In the genomic region with DNA sequence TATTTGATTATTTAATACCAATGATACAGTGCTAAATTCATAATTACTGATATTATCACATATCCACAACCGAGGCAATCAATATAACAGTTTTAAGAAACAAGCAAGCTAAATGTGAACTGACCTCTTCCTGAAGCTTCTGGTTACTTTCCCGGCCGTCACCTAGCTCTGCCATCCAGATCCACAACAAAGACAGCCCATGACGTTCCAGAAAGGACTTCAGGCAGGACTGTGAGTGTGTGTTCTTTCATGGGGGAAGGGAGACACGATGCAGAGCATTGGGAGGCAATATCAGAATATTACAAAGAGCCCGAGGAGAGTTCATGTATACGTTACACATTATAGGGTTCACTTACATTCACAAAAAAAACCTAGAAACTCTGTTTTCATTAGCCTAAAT, we compare ENCODE assay signal across 15 cellular contexts.
DNase-seq lines count a peak whose midpoint lies in the region; ATAC-seq and TF ChIP-seq lines count a peak whose summit lies in the region.
"Had no signal": no experiment of that assay in that cellular context is flagged by ENCODE, and none has a peak within 500 bp of the region (broad histone marks: within the 10 kb centered on the region; RNA-seq: fewer than 3 reads in every experiment).

No MANE protein-coding gene starts in this region.

- H3K27ac ChIP-seq in CD4-positive, alpha-beta T cell (ENCODE audit: low read depth, low read length): no peak overlapping the region

- no peak overlapping the region for H3K4me3 Mint-ChIP-seq in CD4-positive, alpha-beta T cell
- H3K4me3 Mint-ChIP-seq in WTC11 (no peak overlapping the region), nephron progenitor cell (no peak overlapping the region)
- no peak overlapping the region for H3K4me3 Mint-ChIP-seq in activated CD4-positive, alpha-beta memory T cell treated with anti-CD3 and anti-CD28 coated beads for 36 hours
- H3K4me3 Mint-ChIP-seq: B cell; CD4-positive, alpha-beta memory T cell; IgD-negative memory B cell had no signal

- CTCF ChIA-PET in CD4-positive, alpha-beta T cell (lab: Charles Lee): no interaction called here
- CTCF ChIA-PET in WTC11 (lab: Charles Lee): no interaction called here
- CTCF ChIA-PET in activated CD4-positive, alpha-beta memory T cell treated with anti-CD3 and anti-CD28 coated beads for 36 hours (lab: Charles Lee): no interaction called here

- no peaks in the 10 kb centered on the region for H3K27me3 Mint-ChIP-seq in CD4-positive, alpha-beta T cell
- H3K27me3 Mint-ChIP-seq in WTC11 (ENCODE audit: low read depth): no peaks in the 10 kb centered on the region
- H3K27me3 Mint-ChIP-seq in nephron progenitor cell (ENCODE audit: low read depth, poor library complexity): no peaks in the 10 kb centered on the region
- H3K27me3 Mint-ChIP-seq in activated CD4-positive, alpha-beta memory T cell treated with anti-CD3 and anti-CD28 coated beads for 36 hours: no peaks in the 10 kb centered on the region
- H3K27me3 Mint-ChIP-seq: B cell; CD4-positive, alpha-beta memory T cell; IgD-negative memory B cell had no signal

- no peak for ATAC-seq in CD4-positive, alpha-beta T cell (ENCODE audit: poor library complexity)
- ATAC-seq in WTC11: no peak

- no peak for DNase-seq in CD4-positive, alpha-beta T cell
- DNase-seq in WTC11 (ENCODE audit: low spot score): no peak
- DNase-seq in medulla oblongata (ENCODE audit: extremely low spot score): peak; percentile 61
- no peak for DNase-seq in nephron progenitor cell
- no peak for DNase-seq in activated CD4-positive, alpha-beta memory T cell treated with anti-CD3 and anti-CD28 coated beads for 36 hours
- DNase-seq in activated effector memory CD4-positive, alpha-beta T cell treated with Interleukin-2 at 50 U/mL for 16 hours: no peak
- DNase-seq in Ammon's horn (ENCODE audit: low spot score): no peak
- DNase-seq: ACHN; CD4-positive, alpha-beta memory T cell; COR-L47; DND-41; GDM1 had no signal

- H3K9me3 Mint-ChIP-seq in CD4-positive, alpha-beta T cell: no peaks in the 10 kb centered on the region
- H3K9me3 Mint-ChIP-seq in WTC11 (no peaks in the 10 kb centered on the region), nephron progenitor cell (no peaks in the 10 kb centered on the region)
- H3K9me3 Mint-ChIP-seq in activated CD4-positive, alpha-beta memory T cell treated with anti-CD3 and anti-CD28 coated beads for 36 hours: no peaks in the 10 kb centered on the region
- H3K9me3 Mint-ChIP-seq: CD4-positive, alpha-beta memory T cell; IgD-negative memory B cell had no signal

- H3K27ac Mint-ChIP-seq in CD4-positive, alpha-beta T cell: peak overlapping the region; percentile 27
- H3K27ac Mint-ChIP-seq in WTC11 (peak overlapping the region; percentile 64; the same call in 1 of the 2 replicates), nephron progenitor cell (peak overlapping the region; percentile 87)
- H3K27ac Mint-ChIP-seq in activated CD4-positive, alpha-beta memory T cell treated with anti-CD3 and anti-CD28 coated beads for 36 hours: no peak overlapping the region
- H3K27ac Mint-ChIP-seq: B cell had no signal

- intact Hi-C loops in CD4-positive, alpha-beta T cell (cut with DNase I, micrococcal nuclease): loop anchor here in 1 of 2 experiments (10.0 kb wide), 1 partner anchor 239 kb away; no protein-coding TSS in a partner anchor
- intact Hi-C loops in activated CD4-positive, alpha-beta memory T cell treated with anti-CD3 and anti-CD28 coated beads for 36 hours (cut with micrococcal nuclease): no loop called here

- peaks cover 94% of the 10 kb centered on the region for H3K36me3 Mint-ChIP-seq in CD4-positive, alpha-beta T cell (ENCODE audit: low read depth)
- peaks cover 24% of the 10 kb centered on the region for H3K36me3 Mint-ChIP-seq in WTC11
- H3K36me3 Mint-ChIP-seq in nephron progenitor cell (ENCODE audit: low read depth): peaks cover 65% of the 10 kb centered on the region
- peaks cover 40% of the 10 kb centered on the region for H3K36me3 Mint-ChIP-seq in activated CD4-positive, alpha-beta memory T cell treated with anti-CD3 and anti-CD28 coated beads for 36 hours

- H3K4me1 Mint-ChIP-seq in CD4-positive, alpha-beta T cell (ENCODE audit: low read depth): peaks cover 24% of the 10 kb centered on the region
- H3K4me1 Mint-ChIP-seq in WTC11: no peaks in the 10 kb centered on the region
- no peaks in the 10 kb centered on the region for H3K4me1 Mint-ChIP-seq in nephron progenitor cell
- peaks cover 19% of the 10 kb centered on the region for H3K4me1 Mint-ChIP-seq in activated CD4-positive, alpha-beta memory T cell treated with anti-CD3 and anti-CD28 coated beads for 36 hours (ENCODE audit: low read depth)

- TF ChIP-seq CTCF in CD4-positive, alpha-beta T cell (IDR thresholded peaks at IDR 0.05): no peak
- no peak for TF ChIP-seq CTCF in WTC11 (IDR thresholded peaks at IDR 0.05)
- no peak for TF ChIP-seq CTCF in nephron progenitor cell (IDR thresholded peaks at IDR 0.05)

- H3K9me3 ChIP-seq in CD4-positive, alpha-beta T cell (ENCODE audit: control insufficient read depth, low read length): no peaks in the 10 kb centered on the region
- H3K9me3 ChIP-seq: HAP-1 had no signal

- POLR2A ChIA-PET in CD4-positive, alpha-beta T cell (lab: Charles Lee): interaction anchor here (0.7 kb wide), 1 partner anchor 78 kb away, joined by 3 read pairs; a partner anchor contains a TSS
- POLR2A ChIA-PET in WTC11 (lab: Charles Lee): no interaction called here
- POLR2A ChIA-PET in activated CD4-positive, alpha-beta memory T cell treated with anti-CD3 and anti-CD28 coated beads for 36 hours (lab: Charles Lee): no interaction called here

- no peaks in the 10 kb centered on the region for H3K27me3 ChIP-seq in CD4-positive, alpha-beta T cell (ENCODE audit: control insufficient read depth, insufficient read depth, low read length)

TF ChIP-seq in WTC11, 78 proteins besides CTCF, POLR2A, EP300 and RAD21:
- TF ChIP-seq, protein P1, sequence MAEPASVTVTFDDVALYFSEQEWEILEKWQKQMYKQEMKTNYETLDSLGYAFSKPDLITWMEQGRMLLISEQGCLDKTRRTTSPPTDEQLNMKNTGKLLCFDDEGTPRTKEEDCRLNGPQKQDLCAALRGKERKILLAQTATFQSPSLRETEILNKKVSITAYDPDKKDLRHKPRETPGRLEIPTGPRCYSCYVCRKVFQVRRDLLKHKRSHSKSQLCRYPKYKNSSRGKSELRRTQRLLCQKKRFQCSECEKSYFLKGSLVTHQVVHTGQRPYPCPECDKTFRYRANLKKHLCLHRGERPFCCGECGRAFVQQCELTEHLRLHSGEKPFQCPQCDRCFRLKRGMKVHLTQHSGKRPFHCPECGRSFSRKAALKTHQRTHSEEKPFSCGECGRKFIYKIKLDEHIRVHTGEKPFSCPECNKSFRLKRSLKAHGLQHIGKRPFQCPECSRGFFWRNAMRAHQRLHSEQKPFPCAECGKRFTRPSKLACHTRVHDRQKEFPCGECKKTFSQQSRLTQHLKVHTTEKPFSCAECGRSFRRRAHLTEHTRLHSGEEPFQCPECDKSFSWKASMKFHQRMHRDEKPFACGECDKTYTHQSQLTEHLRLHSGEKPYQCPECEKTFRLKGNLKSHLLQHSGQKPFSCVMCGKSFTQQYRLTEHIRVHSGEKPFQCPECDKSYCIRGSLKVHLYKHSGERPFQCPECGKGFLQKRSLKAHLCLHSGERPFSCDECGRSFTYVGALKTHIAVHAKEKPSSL (CRISPR knock-in tag; conservative IDR thresholded peaks at IDR 0.05): no peak
- TF ChIP-seq TP53 (CRISPR knock-in tag; IDR thresholded peaks at IDR 0.05) (no peak), ZNF121 (CRISPR knock-in tag; IDR thresholded peaks at IDR 0.05) (no peak), GTF2I (CRISPR knock-in tag; conservative IDR thresholded peaks at IDR 0.05) (no peak), CREM (CRISPR knock-in tag; IDR thresholded peaks at IDR 0.05) (no peak), NFYB (CRISPR knock-in tag; conservative IDR thresholded peaks at IDR 0.05; ENCODE audit: low read depth) (no peak), FOXP1 (CRISPR knock-in tag; IDR thresholded peaks at IDR 0.05; ENCODE audit: borderline replicate concordance) (no peak), ZNF671 (CRISPR knock-in tag; IDR thresholded peaks at IDR 0.05) (no peak), ZBTB21 (CRISPR knock-in tag; IDR thresholded peaks at IDR 0.05; ENCODE audit: borderline replicate concordance) (no peak), FOXJ3 (CRISPR knock-in tag; IDR thresholded peaks at IDR 0.05; ENCODE audit: borderline replicate concordance) (no peak), ZNF263 (CRISPR knock-in tag; IDR thresholded peaks at IDR 0.05; ENCODE audit: low read depth) (no peak), KAT7 (CRISPR knock-in tag; IDR thresholded peaks at IDR 0.05; ENCODE audit: borderline replicate concordance) (no peak), ZNF396 (CRISPR knock-in tag; IDR thresholded peaks at IDR 0.05; ENCODE audit: borderline replicate concordance) (no peak), TEAD1 (CRISPR knock-in tag; IDR thresholded peaks at IDR 0.05) (no peak), ZNF138 (CRISPR knock-in tag; conservative IDR thresholded peaks at IDR 0.05) (no peak)
- TF ChIP-seq, protein P2, sequence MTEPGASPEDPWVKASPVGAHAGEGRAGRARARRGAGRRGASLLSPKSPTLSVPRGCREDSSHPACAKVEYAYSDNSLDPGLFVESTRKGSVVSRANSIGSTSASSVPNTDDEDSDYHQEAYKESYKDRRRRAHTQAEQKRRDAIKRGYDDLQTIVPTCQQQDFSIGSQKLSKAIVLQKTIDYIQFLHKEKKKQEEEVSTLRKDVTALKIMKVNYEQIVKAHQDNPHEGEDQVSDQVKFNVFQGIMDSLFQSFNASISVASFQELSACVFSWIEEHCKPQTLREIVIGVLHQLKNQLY (CRISPR knock-in tag; IDR thresholded peaks at IDR 0.05): no peak
- TF ChIP-seq, protein P3, sequence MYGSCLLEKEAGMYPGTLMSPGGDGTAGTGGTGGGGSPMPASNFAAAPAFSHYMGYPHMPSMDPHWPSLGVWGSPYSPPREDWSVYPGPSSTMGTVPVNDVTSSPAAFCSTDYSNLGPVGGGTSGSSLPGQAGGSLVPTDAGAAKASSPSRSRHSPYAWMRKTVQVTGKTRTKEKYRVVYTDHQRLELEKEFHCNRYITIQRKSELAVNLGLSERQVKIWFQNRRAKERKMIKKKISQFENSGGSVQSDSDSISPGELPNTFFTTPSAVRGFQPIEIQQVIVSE (CRISPR knock-in tag; IDR thresholded peaks at IDR 0.05; ENCODE audit: borderline replicate concordance): no peak
- TF ChIP-seq, protein P4, sequence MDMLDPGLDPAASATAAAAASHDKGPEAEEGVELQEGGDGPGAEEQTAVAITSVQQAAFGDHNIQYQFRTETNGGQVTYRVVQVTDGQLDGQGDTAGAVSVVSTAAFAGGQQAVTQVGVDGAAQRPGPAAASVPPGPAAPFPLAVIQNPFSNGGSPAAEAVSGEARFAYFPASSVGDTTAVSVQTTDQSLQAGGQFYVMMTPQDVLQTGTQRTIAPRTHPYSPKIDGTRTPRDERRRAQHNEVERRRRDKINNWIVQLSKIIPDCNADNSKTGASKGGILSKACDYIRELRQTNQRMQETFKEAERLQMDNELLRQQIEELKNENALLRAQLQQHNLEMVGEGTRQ (CRISPR knock-in tag; IDR thresholded peaks at IDR 0.05): no peak
